ENCODE assay signal across 8 cellular contexts in genomic region chr2:132037527-132038178, GRCh38.
DNase-seq lines count a peak whose midpoint lies in the region; ATAC-seq and TF ChIP-seq lines count a peak whose summit lies in the region.

No MANE protein-coding gene starts in this region.

- no peaks in the 10 kb centered on the region for H3K9me3 ChIP-seq in esophagus muscularis mucosa
- no peaks in the 10 kb centered on the region for H3K9me3 ChIP-seq in neuron (ENCODE audit: low read length)

- peak overlapping the region; percentile 54 to 61 (median 57) for H3K4me3 ChIP-seq in esophagus muscularis mucosa
- H3K4me3 ChIP-seq in neuron (ENCODE audit: low read length), result peak overlapping the region; percentile 69

- H3K27me3 Mint-ChIP-seq in HFFc6 (ENCODE audit: insufficient read depth), result peaks cover 12% of the 10 kb centered on the region; the same call in 1 of the 2 replicates

- DNase-seq in EH (ENCODE audit: low read depth), result peak; percentile 7
- DNase-seq in NCI-H1417 treated with DMSO at 0.1 percent for 48 hours (lab: John Stamatoyannopoulos, UW), result peak; percentile 15
- DNase-seq in esophagus muscularis mucosa (ENCODE audit: extremely low spot score), result no peak
- no peak for DNase-seq in HFFc6
- no peak for DNase-seq in NCI-H226
- no peak for DNase-seq in activated naive CD4-positive, alpha-beta T cell (lab: John Stamatoyannopoulos, UW)

- intact Hi-C loops in esophagus muscularis mucosa (cut with DNase I), result no loop called here

- 50% methylated on average over 2 of the region's 53 CpGs for WGBS in esophagus muscularis mucosa

- no peak overlapping the region for H3K27ac Mint-ChIP-seq in HFFc6

- no peak for TF ChIP-seq CTCF in esophagus muscularis mucosa (IDR thresholded peaks at IDR 0.05)
- no peak for TF ChIP-seq CTCF in HFFc6 (IDR thresholded peaks at IDR 0.05)

- TF ChIP-seq EP300 in esophagus muscularis mucosa (IDR thresholded peaks at IDR 0.05), result no peak

- H3K36me3 ChIP-seq in esophagus muscularis mucosa, result no peaks in the 10 kb centered on the region
- H3K36me3 ChIP-seq in neuron (ENCODE audit: insufficient read depth, low read length), result no peaks in the 10 kb centered on the region

- no peak for TF ChIP-seq POLR2A in esophagus muscularis mucosa (IDR thresholded peaks at IDR 0.05; ENCODE audit: low read depth)

- H2AFZ ChIP-seq in neuron (ENCODE audit: low read depth, low read length), result peak overlapping the region; percentile 100

- no peaks in the 10 kb centered on the region for H3K9me3 Mint-ChIP-seq in HFFc6

- H3K4me3 Mint-ChIP-seq in HFFc6, result no peak overlapping the region; the same call in 1 of the 2 replicates

- no peaks in the 10 kb centered on the region for H3K4me1 Mint-ChIP-seq in HFFc6 (ENCODE audit: low read depth)

- H3K4me1 ChIP-seq in esophagus muscularis mucosa, result peaks cover 0 to 17% (median 16%) of the 10 kb centered on the region in 4 donors
- H3K4me1 ChIP-seq in neuron (ENCODE audit: insufficient read depth, low read length), result peaks cover 2% of the 10 kb centered on the region

- H3K27me3 ChIP-seq in esophagus muscularis mucosa (peaks cover 0 to 40% (median 20%) of the 10 kb centered on the region in 4 donors), neuron (ENCODE audit: insufficient read depth, low read length) (peaks cover 3% of the 10 kb centered on the region)

- no peaks in the 10 kb centered on the region for H3K36me3 Mint-ChIP-seq in HFFc6 (ENCODE audit: low read depth)

- ATAC-seq in HG03520 (IDR thresholded peaks at IDR 0.05; ENCODE audit: unreplicated experiment), result no peak

- no peak overlapping the region for H3K27ac ChIP-seq in esophagus muscularis mucosa (replicated peaks in 1 of 4)

Comparison
In these comparisons a context has a peak if more than half of its experiments do, and no peak if none do; other contexts are left out.
1. DNase-seq: peak in EH (single experiment) and NCI-H1417 treated with DMSO at 0.1 percent for 48 hours (single experiment); none in esophagus muscularis mucosa (single experiment), HFFc6 (single experiment), NCI-H226 (single experiment) and activated naive CD4-positive, alpha-beta T cell (0 of 4).